Comparison of ENCODE assay signal across 21 cellular contexts in genomic region chr11:126387856-126388255, GRCh38. TPM values are rescaled to one million over a fixed set of nuclear protein-coding genes. Genes with fewer than 3 reads are reported as not detected.
A peak's percentile ranks its signal among the peaks of the same experiment; 100 is the strongest.
DNase-seq lines count a peak whose midpoint lies in the region; FAIRE-seq and TF ChIP-seq lines count a peak whose summit lies in the region.
"Had no signal": no experiment of that assay in that cellular context is flagged by ENCODE, and none has a peak within 500 bp of the region (broad histone marks: within the 10 kb centered on the region; RNA-seq: fewer than 3 reads in every experiment).

No MANE protein-coding gene starts in this region.

- H3K9me3 Mint-ChIP-seq in astrocyte (ENCODE audit: unreplicated experiment): no peaks in the 10 kb centered on the region
- H3K9me3 Mint-ChIP-seq: CD4-positive, alpha-beta T cell had no signal

- H3K4me1 ChIP-seq in BLaER1 treated with 17β-estradiol and CSF1 and Interleukin-3, amounts not matched to agents 10 nM and 100 nM: peaks cover 31 to 74% (median 69%) of the 10 kb centered on the region in 10 experiments
- H3K4me1 ChIP-seq in astrocyte (ENCODE audit: insufficient read depth, low read length) (peaks cover 3% of the 10 kb centered on the region), neutrophil (ENCODE audit: control insufficient read depth in 1 of 2, insufficient read depth in 1 of 2, low read depth in 1 of 2, low read length in 1 of 2) (peaks cover 52 to 53% of the 10 kb centered on the region in 2 experiments)
- H3K4me1 ChIP-seq: HAP-1, SJCRH30 had no signal

- H4K20me1 ChIP-seq in BLaER1 treated with 17β-estradiol and CSF1 and Interleukin-3, amounts not matched to agents 10 nM and 100 nM: peaks cover 0 to 44% (median 29%) of the 10 kb centered on the region in 11 experiments; a peak in 11 of 22 replicates
- peaks cover 40% of the 10 kb centered on the region for H4K20me1 ChIP-seq in astrocyte (ENCODE audit: insufficient read depth, low read length)

- no peaks in the 10 kb centered on the region for H3K9me3 ChIP-seq in BLaER1 treated with 17β-estradiol and CSF1 and Interleukin-3, amounts not matched to agents 10 nM and 100 nM (replicated peaks in 1 of 11)
- H3K9me3 ChIP-seq in astrocyte (ENCODE audit: insufficient read depth, low read depth, low read length) (no peaks in the 10 kb centered on the region), neutrophil (no peaks in the 10 kb centered on the region)
- H3K9me3 ChIP-seq: BE2C, HAP-1, Peyer's patch, SJCRH30 had no signal

- FAIRE-seq in astrocyte (lab: Jason Lieb, UNC): peak; percentile 41
- no peak for FAIRE-seq in H54 (lab: Jason Lieb, UNC)
- FAIRE-seq: GM12878, HTR-8/SVneo had no signal

- peak overlapping the region in 8 of 11 experiments; percentile 75 to 90 (median 80); a peak in 12 of 22 replicates for H3K4me2 ChIP-seq in BLaER1 treated with 17β-estradiol and CSF1 and Interleukin-3, amounts not matched to agents 10 nM and 100 nM
- no peak overlapping the region for H3K4me2 ChIP-seq in astrocyte (ENCODE audit: low read length)

- no peak overlapping the region for H2AFZ ChIP-seq in astrocyte (ENCODE audit: low read depth, low read length)
- H2AFZ ChIP-seq: GM23248 had no signal

- DNase-seq in HT-29 (ENCODE audit: low spot score) (peak; percentile 44), astrocyte (ENCODE audit: low read depth) (no peak), H54 (ENCODE audit: insufficient read length, low spot score) (no peak), dedifferentiated amniotic fluid mesenchymal stem cell (ENCODE audit: extremely low spot score) (no peak)
- no peak for DNase-seq in activated T-cell treated with anti-CD3 and anti-CD28 coated beads, Interleukin-2, amount 50 U/mL, for 1 hour
- DNase-seq: BE2C; CD4-positive, alpha-beta T cell; COR-L47; DMS79 treated with DMSO at 0.1 percent for 48 hours; GM23248; NCI-H1694 treated with DMSO at 0.1 percent for 48 hours; NCI-H2227 treated with DMSO at 0.1 percent for 48 hours; NCI-H510A treated with DMSO at 0.1 percent for 48 hours; NCI-H748 treated with DMSO at 0.1 percent for 48 hours; Peyer's patch; SJCRH30 had no signal

- H3K36me3 Mint-ChIP-seq in astrocyte (ENCODE audit: low read depth, unreplicated experiment): peaks cover 2% of the 10 kb centered on the region

- H3K4me3 Mint-ChIP-seq in astrocyte (ENCODE audit: unreplicated experiment): no peak overlapping the region
- H3K4me3 Mint-ChIP-seq: CD4-positive, alpha-beta T cell had no signal

- H3K9ac ChIP-seq in BLaER1 treated with 17β-estradiol and CSF1 and Interleukin-3, amounts not matched to agents 10 nM and 100 nM: no peak overlapping the region
- no peak overlapping the region for H3K9ac ChIP-seq in astrocyte (ENCODE audit: low read length)
- H3K9ac ChIP-seq: GM23248 had no signal

- no peak overlapping the region for H3K27ac Mint-ChIP-seq in astrocyte (ENCODE audit: unreplicated experiment)
- H3K27ac Mint-ChIP-seq: CD4-positive, alpha-beta T cell had no signal

- TF ChIP-seq POLR2A in H54 (IDR thresholded peaks at IDR 0.05; ENCODE audit: low read depth, low read length): no peak

- H3K4me3 ChIP-seq in BLaER1 treated with 17β-estradiol and CSF1 and Interleukin-3, amounts not matched to agents 10 nM and 100 nM: no peak overlapping the region
- no peak overlapping the region for H3K4me3 ChIP-seq in astrocyte (ENCODE audit: insufficient read depth, low read depth, low read length)
- peak overlapping the region in 1 of 2 experiments; percentile 45 for H3K4me3 ChIP-seq in neutrophil (ENCODE audit: low read depth in 1 of 2, low read length in 1 of 2)
- H3K4me3 ChIP-seq: GM12878, GM23248, HAP-1, Peyer's patch, SJCRH30 had no signal

- H3K27me3 ChIP-seq in BLaER1 treated with 17β-estradiol and CSF1 and Interleukin-3, amounts not matched to agents 10 nM and 100 nM: no peaks in the 10 kb centered on the region
- no peaks in the 10 kb centered on the region for H3K27me3 ChIP-seq in astrocyte (ENCODE audit: insufficient read depth, low read length)
- no peaks in the 10 kb centered on the region for H3K27me3 ChIP-seq in neutrophil
- H3K27me3 ChIP-seq: BE2C, Peyer's patch, SJCRH30 had no signal

- no peaks in the 10 kb centered on the region for H3K27me3 Mint-ChIP-seq in astrocyte (ENCODE audit: low read depth, unreplicated experiment)
- H3K27me3 Mint-ChIP-seq: CD4-positive, alpha-beta T cell had no signal

- no peaks in the 10 kb centered on the region for H3K36me3 ChIP-seq in BLaER1 treated with 17β-estradiol and CSF1 and Interleukin-3, amounts not matched to agents 10 nM and 100 nM
- H3K36me3 ChIP-seq in astrocyte (ENCODE audit: insufficient read depth, low read length): no peaks in the 10 kb centered on the region
- H3K36me3 ChIP-seq in neutrophil: no peaks in the 10 kb centered on the region
- H3K36me3 ChIP-seq: BE2C, HAP-1, Peyer's patch, SJCRH30 had no signal

- no peak overlapping the region for H3K27ac ChIP-seq in BLaER1 treated with 17β-estradiol and CSF1 and Interleukin-3, amounts not matched to agents 10 nM and 100 nM
- H3K27ac ChIP-seq in astrocyte (ENCODE audit: low read depth, low read length) (no peak overlapping the region), neutrophil (peak overlapping the region; percentile 87)
- H3K27ac ChIP-seq: GM23248, Peyer's patch, SJCRH30 had no signal

- H3K4me1 Mint-ChIP-seq in astrocyte (ENCODE audit: low read depth, unreplicated experiment): no peaks in the 10 kb centered on the region

- TF ChIP-seq CTCF in astrocyte (IDR thresholded peaks at IDR 0.05; ENCODE audit: insufficient read depth, low read depth, low read length) (no peak), neutrophil (IDR thresholded peaks at IDR 0.05) (no peak)

- H3K79me2 ChIP-seq in astrocyte (ENCODE audit: insufficient read depth, low read length): peaks cover 2% of the 10 kb centered on the region

RNA-seq across cellular contexts. Expression of gene ST3GAL4, which starts 32.4 kb away (rescaled TPM):
- total RNA-seq in HT-29 (2014; rRNA removed; shearing (Covaris generic)): 140 and 158 TPM in 2 replicates
- 12.2 and 14.1 TPM in 2 replicates for total RNA-seq in astrocyte
